12 cellular contexts compared by ENCODE assay signal in the genomic region with DNA sequence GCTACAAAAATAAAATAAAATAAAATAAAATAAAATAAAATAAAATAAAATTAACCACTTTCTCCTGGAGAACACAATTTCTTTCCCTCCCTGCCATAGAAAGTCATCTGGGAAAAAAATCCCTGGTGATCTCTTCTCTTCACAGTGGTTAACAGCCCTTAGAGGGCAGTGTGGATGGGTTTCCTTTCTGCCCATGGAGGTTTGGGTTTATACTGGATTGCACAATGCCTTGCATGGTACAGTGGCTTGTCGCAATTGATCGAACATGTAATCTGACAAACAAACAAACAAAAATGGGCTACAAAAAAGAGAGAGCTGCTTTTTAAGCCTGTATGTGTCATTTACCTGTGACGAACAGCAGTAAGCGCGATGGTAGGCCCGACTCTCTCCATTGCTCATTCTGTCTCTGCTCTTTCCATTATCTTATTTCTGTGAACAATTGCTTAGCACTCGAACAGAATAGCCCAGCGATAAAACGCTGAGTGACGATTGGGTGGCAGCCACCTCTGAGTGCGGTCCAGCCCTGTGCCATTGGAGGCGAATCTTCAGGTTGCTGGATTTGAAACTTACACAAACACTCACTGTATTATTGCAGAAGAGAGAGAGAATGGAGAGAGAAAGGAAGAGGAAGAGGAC.
A peak's percentile ranks its signal among the peaks of the same experiment; 100 is the strongest.
DNase-seq lines count a peak whose midpoint lies in the region; ATAC-seq and TF ChIP-seq lines count a peak whose summit lies in the region.
"Had no signal": no experiment of that assay in that cellular context is flagged by ENCODE, and none has a peak within 500 bp of the region (broad histone marks: within the 10 kb centered on the region; RNA-seq: fewer than 3 reads in every experiment).

No MANE protein-coding gene starts in this region.

- no CpG with 5 or more reads among the region's 12 CpGs for WGBS in mesendoderm (ENCODE audit: extremely low coverage, insufficient coverage, low lambda C conversion rate)

- H3K18ac ChIP-seq in mesendoderm (ENCODE audit: low read length): no peak overlapping the region

- no peaks in the 10 kb centered on the region for H3K79me1 ChIP-seq in mesendoderm (ENCODE audit: low read length)

- intact Hi-C loops in dorsolateral prefrontal cortex (cut with DNase I): no loop called here

- no peak overlapping the region for H2BK15ac ChIP-seq in mesendoderm (replicated peaks; ENCODE audit: low read depth)

- DNase-seq in DMS 273 (lab: John Stamatoyannopoulos, UW; ENCODE audit: unreplicated experiment) (peak; percentile 5), DMS 273 treated with DMSO at 0.1 percent for 48 hours (lab: John Stamatoyannopoulos, UW) (no peak), cardiac fibroblast (ENCODE audit: low read depth in 2 of 2) (peak; percentile 32 to 35), mesendoderm (peak; percentile 43), AG08395 (ENCODE audit: low spot score) (no peak), dorsolateral prefrontal cortex (no peak)
- DNase-seq: activated T-cell treated with anti-CD3 and anti-CD28 coated beads for 4 hours, natural killer cell had no signal

- ATAC-seq in GM21360 (IDR thresholded peaks at IDR 0.05; ENCODE audit: unreplicated experiment): no peak
- ATAC-seq: natural killer cell had no signal

- H3K9ac ChIP-seq in mesendoderm (ENCODE audit: low read length): no peak overlapping the region

- H3K27ac ChIP-seq in KOPT-K1 (ENCODE audit: low read depth, low read length, poor library complexity, severe bottlenecking): peak overlapping the region; percentile 24
- H3K27ac ChIP-seq in mesendoderm (ENCODE audit: low read depth, low read length): no peak overlapping the region
- H3K27ac ChIP-seq in dorsolateral prefrontal cortex: no peak overlapping the region
- H3K27ac ChIP-seq: 22Rv1, VCaP had no signal

- no peak overlapping the region for H3K4me2 ChIP-seq in mesendoderm (ENCODE audit: low read length)

- no peak overlapping the region for H2BK5ac ChIP-seq in mesendoderm (ENCODE audit: low read length)

- H3K56ac ChIP-seq in mesendoderm (ENCODE audit: low read length): no peak overlapping the region

- H3K27me3 ChIP-seq in mesendoderm (ENCODE audit: insufficient read depth, low read length, poor library complexity) (no peaks in the 10 kb centered on the region), dorsolateral prefrontal cortex (no peaks in the 10 kb centered on the region)

- H3K4me3 ChIP-seq in cardiac fibroblast (replicated peaks in 1 of 2; ENCODE audit: low read depth in 2 of 2, low read length in 2 of 2): no peak overlapping the region
- no peak overlapping the region for H3K4me3 ChIP-seq in mesendoderm (ENCODE audit: low read length)
- H3K4me3 ChIP-seq in dorsolateral prefrontal cortex: no peak overlapping the region

- H2AK5ac ChIP-seq in mesendoderm (ENCODE audit: low read length): no peak overlapping the region

- H3K36me3 ChIP-seq in KOPT-K1 (ENCODE audit: insufficient read depth, low read length): no peaks in the 10 kb centered on the region
- no peaks in the 10 kb centered on the region for H3K36me3 ChIP-seq in mesendoderm (ENCODE audit: control insufficient read depth, insufficient read depth, low read length)

- no peak overlapping the region for H4K8ac ChIP-seq in mesendoderm (ENCODE audit: low read depth, low read length)

- no peak overlapping the region for H2BK120ac ChIP-seq in mesendoderm (ENCODE audit: low read depth, low read length)

- no peaks in the 10 kb centered on the region for H3K79me2 ChIP-seq in mesendoderm (ENCODE audit: control insufficient read depth, insufficient read depth, low read length)

- H3K4me1 ChIP-seq in mesendoderm (ENCODE audit: control insufficient read depth, low read depth, low read length): peaks cover 2% of the 10 kb centered on the region

- H3K23ac ChIP-seq in mesendoderm (ENCODE audit: low read length): no peak overlapping the region

- TF ChIP-seq CTCF in cardiac fibroblast (IDR thresholded peaks at IDR 0.05; ENCODE audit: low read depth, low read length): no peak
- peak in 1 of 56 donors; percentile 7 for TF ChIP-seq CTCF in dorsolateral prefrontal cortex (IDR thresholded peaks at IDR 0.05 in 54 of 56, conservative IDR thresholded peaks at IDR 0.05 in 2 of 56; ENCODE audit: low read depth in 1 of 56, partially characterized antibody in 56 of 56)

- H3K4ac ChIP-seq in mesendoderm (ENCODE audit: low read depth, low read length): no peak overlapping the region

- no peak overlapping the region for H4K5ac ChIP-seq in mesendoderm (ENCODE audit: low read length)

- peaks cover 17% of the 10 kb centered on the region for H3K9me3 ChIP-seq in KOPT-K1 (ENCODE audit: insufficient read depth, low read length, poor library complexity, severe bottlenecking)

Comparison
In these comparisons a context has a peak if more than half of its experiments do, and no peak if none do; other contexts are left out.
1. DNase-seq: peak in DMS 273 (single experiment), cardiac fibroblast (2 of 2) and mesendoderm (single experiment); none in DMS 273 treated with DMSO at 0.1 percent for 48 hours (single experiment), AG08395 (single experiment) and dorsolateral prefrontal cortex (0 of 10).